1 cellular context compared by ENCODE assay signal in the genomic region with DNA sequence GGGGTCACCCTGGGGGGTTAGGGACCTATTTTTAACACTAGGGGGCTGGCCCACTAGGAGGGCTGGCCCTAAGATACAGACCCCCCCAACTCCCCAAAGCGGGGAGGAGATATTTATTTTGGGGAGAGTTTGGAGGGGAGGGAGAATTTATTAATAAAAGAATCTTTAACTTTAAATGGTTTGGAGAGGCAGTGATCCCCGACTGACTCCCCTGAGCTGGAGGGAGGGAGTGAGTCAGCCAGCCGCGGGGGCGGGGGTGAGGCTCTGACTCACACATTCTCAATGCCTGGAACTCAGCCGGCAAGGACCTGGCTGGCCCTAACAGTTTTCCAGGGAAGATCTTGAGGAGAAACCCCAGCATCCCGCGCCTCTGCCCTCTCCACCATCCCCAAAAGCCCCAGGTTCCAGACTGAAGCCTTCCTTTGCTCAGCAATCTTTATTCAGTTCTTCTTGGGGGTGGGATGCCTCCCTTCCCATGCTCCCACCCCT.
TF ChIP-seq lines count a peak whose summit lies in the region.

No MANE protein-coding gene starts in this region.

TF ChIP-seq in K562, 482 proteins besides CTCF, POLR2A, EP300 and RAD21 (continued from another document and continues in another):
- TF ChIP-seq SNRNP70 (optimal IDR thresholded peaks at IDR 0.05; ENCODE audit: low read depth, low read length): no peak
- no peak for TF ChIP-seq ZNF3 (CRISPR knock-in tag; IDR thresholded peaks at IDR 0.05)
- no peak for TF ChIP-seq KAT7 (CRISPR knock-in tag; IDR thresholded peaks at IDR 0.05; ENCODE audit: borderline replicate concordance)
- TF ChIP-seq KLF10 (CRISPR knock-in tag; IDR thresholded peaks at IDR 0.05): no peak
- TF ChIP-seq ZNF24 (IDR thresholded peaks at IDR 0.05): no peak
- no peak for TF ChIP-seq GABPB2 (CRISPR knock-in tag; conservative IDR thresholded peaks at IDR 0.05)
- TF ChIP-seq ZNF124 (CRISPR knock-in tag; IDR thresholded peaks at IDR 0.05): no peak
- TF ChIP-seq RUNX1 (IDR thresholded peaks at IDR 0.05; ENCODE audit: low read depth): no peak
- TF ChIP-seq L3MBTL2 (IDR thresholded peaks at IDR 0.05): no peak
- peak; percentile 52; the same call in 1 of the 2 replicates for TF ChIP-seq XRCC5 (IDR thresholded peaks at IDR 0.05; ENCODE audit: low read depth, low read length)
- no peak for TF ChIP-seq ETV1 (tag; conservative IDR thresholded peaks at IDR 0.05; ENCODE audit: low read depth)
- TF ChIP-seq HNRNPK (IDR thresholded peaks at IDR 0.05; ENCODE audit: low read depth, low read length, poor library complexity, severe bottlenecking): no peak
- no peak for TF ChIP-seq BRF1 (IDR thresholded peaks at IDR 0.05; ENCODE audit: borderline replicate concordance, extremely low read depth, insufficient read length)
- TF ChIP-seq EZH2 (IDR thresholded peaks at IDR 0.05; ENCODE audit: borderline replicate concordance, low read depth, low read length): no peak
- TF ChIP-seq RFX7 (CRISPR knock-in tag; IDR thresholded peaks at IDR 0.05): no peak
- no peak for TF ChIP-seq FOXM1 (IDR thresholded peaks at IDR 0.05; ENCODE audit: low read depth)
- TF ChIP-seq FOXM1 (CRISPR knock-in tag; IDR thresholded peaks at IDR 0.05; ENCODE audit: low read depth): no peak
- no peak for TF ChIP-seq STAG1 (CRISPR knock-in tag; IDR thresholded peaks at IDR 0.05; ENCODE audit: borderline replicate concordance)
- no peak for TF ChIP-seq BACH1 (tag; IDR thresholded peaks at IDR 0.05)
- TF ChIP-seq HLTF (IDR thresholded peaks at IDR 0.05): no peak
- no peak for TF ChIP-seq MTA3 (IDR thresholded peaks at IDR 0.05; ENCODE audit: borderline replicate concordance)
- no peak for TF ChIP-seq EWSR1 (IDR thresholded peaks at IDR 0.05; ENCODE audit: borderline replicate concordance, low read depth, partially characterized antibody)
- no peak for TF ChIP-seq DMBX1 (CRISPR knock-in tag; IDR thresholded peaks at IDR 0.05; ENCODE audit: borderline replicate concordance)
- TF ChIP-seq PTRF (tag; IDR thresholded peaks at IDR 0.05): no peak
- no peak for TF ChIP-seq NFE2L1 (tag; IDR thresholded peaks at IDR 0.05; ENCODE audit: borderline replicate concordance, low read depth)
- TF ChIP-seq KHSRP (IDR thresholded peaks at IDR 0.05): no peak
- TF ChIP-seq, protein P1, sequence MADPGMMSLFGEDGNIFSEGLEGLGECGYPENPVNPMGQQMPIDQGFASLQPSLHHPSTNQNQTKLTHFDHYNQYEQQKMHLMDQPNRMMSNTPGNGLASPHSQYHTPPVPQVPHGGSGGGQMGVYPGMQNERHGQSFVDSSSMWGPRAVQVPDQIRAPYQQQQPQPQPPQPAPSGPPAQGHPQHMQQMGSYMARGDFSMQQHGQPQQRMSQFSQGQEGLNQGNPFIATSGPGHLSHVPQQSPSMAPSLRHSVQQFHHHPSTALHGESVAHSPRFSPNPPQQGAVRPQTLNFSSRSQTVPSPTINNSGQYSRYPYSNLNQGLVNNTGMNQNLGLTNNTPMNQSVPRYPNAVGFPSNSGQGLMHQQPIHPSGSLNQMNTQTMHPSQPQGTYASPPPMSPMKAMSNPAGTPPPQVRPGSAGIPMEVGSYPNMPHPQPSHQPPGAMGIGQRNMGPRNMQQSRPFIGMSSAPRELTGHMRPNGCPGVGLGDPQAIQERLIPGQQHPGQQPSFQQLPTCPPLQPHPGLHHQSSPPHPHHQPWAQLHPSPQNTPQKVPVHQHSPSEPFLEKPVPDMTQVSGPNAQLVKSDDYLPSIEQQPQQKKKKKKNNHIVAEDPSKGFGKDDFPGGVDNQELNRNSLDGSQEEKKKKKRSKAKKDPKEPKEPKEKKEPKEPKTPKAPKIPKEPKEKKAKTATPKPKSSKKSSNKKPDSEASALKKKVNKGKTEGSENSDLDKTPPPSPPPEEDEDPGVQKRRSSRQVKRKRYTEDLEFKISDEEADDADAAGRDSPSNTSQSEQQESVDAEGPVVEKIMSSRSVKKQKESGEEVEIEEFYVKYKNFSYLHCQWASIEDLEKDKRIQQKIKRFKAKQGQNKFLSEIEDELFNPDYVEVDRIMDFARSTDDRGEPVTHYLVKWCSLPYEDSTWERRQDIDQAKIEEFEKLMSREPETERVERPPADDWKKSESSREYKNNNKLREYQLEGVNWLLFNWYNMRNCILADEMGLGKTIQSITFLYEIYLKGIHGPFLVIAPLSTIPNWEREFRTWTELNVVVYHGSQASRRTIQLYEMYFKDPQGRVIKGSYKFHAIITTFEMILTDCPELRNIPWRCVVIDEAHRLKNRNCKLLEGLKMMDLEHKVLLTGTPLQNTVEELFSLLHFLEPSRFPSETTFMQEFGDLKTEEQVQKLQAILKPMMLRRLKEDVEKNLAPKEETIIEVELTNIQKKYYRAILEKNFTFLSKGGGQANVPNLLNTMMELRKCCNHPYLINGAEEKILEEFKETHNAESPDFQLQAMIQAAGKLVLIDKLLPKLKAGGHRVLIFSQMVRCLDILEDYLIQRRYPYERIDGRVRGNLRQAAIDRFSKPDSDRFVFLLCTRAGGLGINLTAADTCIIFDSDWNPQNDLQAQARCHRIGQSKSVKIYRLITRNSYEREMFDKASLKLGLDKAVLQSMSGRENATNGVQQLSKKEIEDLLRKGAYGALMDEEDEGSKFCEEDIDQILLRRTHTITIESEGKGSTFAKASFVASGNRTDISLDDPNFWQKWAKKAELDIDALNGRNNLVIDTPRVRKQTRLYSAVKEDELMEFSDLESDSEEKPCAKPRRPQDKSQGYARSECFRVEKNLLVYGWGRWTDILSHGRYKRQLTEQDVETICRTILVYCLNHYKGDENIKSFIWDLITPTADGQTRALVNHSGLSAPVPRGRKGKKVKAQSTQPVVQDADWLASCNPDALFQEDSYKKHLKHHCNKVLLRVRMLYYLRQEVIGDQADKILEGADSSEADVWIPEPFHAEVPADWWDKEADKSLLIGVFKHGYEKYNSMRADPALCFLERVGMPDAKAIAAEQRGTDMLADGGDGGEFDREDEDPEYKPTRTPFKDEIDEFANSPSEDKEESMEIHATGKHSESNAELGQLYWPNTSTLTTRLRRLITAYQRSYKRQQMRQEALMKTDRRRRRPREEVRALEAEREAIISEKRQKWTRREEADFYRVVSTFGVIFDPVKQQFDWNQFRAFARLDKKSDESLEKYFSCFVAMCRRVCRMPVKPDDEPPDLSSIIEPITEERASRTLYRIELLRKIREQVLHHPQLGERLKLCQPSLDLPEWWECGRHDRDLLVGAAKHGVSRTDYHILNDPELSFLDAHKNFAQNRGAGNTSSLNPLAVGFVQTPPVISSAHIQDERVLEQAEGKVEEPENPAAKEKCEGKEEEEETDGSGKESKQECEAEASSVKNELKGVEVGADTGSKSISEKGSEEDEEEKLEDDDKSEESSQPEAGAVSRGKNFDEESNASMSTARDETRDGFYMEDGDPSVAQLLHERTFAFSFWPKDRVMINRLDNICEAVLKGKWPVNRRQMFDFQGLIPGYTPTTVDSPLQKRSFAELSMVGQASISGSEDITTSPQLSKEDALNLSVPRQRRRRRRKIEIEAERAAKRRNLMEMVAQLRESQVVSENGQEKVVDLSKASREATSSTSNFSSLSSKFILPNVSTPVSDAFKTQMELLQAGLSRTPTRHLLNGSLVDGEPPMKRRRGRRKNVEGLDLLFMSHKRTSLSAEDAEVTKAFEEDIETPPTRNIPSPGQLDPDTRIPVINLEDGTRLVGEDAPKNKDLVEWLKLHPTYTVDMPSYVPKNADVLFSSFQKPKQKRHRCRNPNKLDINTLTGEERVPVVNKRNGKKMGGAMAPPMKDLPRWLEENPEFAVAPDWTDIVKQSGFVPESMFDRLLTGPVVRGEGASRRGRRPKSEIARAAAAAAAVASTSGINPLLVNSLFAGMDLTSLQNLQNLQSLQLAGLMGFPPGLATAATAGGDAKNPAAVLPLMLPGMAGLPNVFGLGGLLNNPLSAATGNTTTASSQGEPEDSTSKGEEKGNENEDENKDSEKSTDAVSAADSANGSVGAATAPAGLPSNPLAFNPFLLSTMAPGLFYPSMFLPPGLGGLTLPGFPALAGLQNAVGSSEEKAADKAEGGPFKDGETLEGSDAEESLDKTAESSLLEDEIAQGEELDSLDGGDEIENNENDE (IDR thresholded peaks at IDR 0.05; ENCODE audit: low read depth, low read length): no peak
- TF ChIP-seq, protein P2, sequence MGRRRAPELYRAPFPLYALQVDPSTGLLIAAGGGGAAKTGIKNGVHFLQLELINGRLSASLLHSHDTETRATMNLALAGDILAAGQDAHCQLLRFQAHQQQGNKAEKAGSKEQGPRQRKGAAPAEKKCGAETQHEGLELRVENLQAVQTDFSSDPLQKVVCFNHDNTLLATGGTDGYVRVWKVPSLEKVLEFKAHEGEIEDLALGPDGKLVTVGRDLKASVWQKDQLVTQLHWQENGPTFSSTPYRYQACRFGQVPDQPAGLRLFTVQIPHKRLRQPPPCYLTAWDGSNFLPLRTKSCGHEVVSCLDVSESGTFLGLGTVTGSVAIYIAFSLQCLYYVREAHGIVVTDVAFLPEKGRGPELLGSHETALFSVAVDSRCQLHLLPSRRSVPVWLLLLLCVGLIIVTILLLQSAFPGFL (CRISPR knock-in tag; IDR thresholded peaks at IDR 0.05): no peak
- no peak for TF ChIP-seq PHF8 (IDR thresholded peaks at IDR 0.05; ENCODE audit: borderline replicate concordance, low read length)
- no peak for TF ChIP-seq ZNF134 (CRISPR knock-in tag; conservative IDR thresholded peaks at IDR 0.05)
- TF ChIP-seq POLR3A (IDR thresholded peaks at IDR 0.05; ENCODE audit: borderline replicate concordance, extremely low read depth, insufficient read depth, insufficient read length): no peak
- no peak for TF ChIP-seq ZNF436 (CRISPR knock-in tag; IDR thresholded peaks at IDR 0.05)
- 0 out of 2 replicates have a peak, but pooled peaks have one; percentile 19 for TF ChIP-seq RNF2 (IDR thresholded peaks at IDR 0.05)
- TF ChIP-seq ZNF318 (IDR thresholded peaks at IDR 0.05; ENCODE audit: borderline replicate concordance in 1 of 2, low read depth in 1 of 2): no peak
- no peak for TF ChIP-seq E4F1 (CRISPR knock-in tag; IDR thresholded peaks at IDR 0.05; ENCODE audit: borderline replicate concordance)
- TF ChIP-seq ZNF41 (CRISPR knock-in tag; conservative IDR thresholded peaks at IDR 0.05): no peak
- no peak for TF ChIP-seq KDM5B (IDR thresholded peaks at IDR 0.05; ENCODE audit: insufficient replicate concordance, low read depth, low read length)
- no peak for TF ChIP-seq NCOA4 (IDR thresholded peaks at IDR 0.05; ENCODE audit: partially characterized antibody)
- TF ChIP-seq TAL1 (IDR thresholded peaks at IDR 0.05): no peak
- no peak for TF ChIP-seq KLF13 (tag; IDR thresholded peaks at IDR 0.05; ENCODE audit: borderline replicate concordance, low read depth)
- TF ChIP-seq DIDO1 (tag; IDR thresholded peaks at IDR 0.05; ENCODE audit: low read depth): no peak
